13 cellular contexts compared by ENCODE assay signal in genomic region chr1:157147906-157148717, GRCh38. TPM values are rescaled to one million over a fixed set of nuclear protein-coding genes. Genes with fewer than 3 reads are reported as not detected.
DNase-seq lines count a peak whose midpoint lies in the region; ATAC-seq and TF ChIP-seq lines count a peak whose summit lies in the region.
"Had no signal": no experiment of that assay in that cellular context is flagged by ENCODE, and none has a peak within 500 bp of the region (broad histone marks: within the 10 kb centered on the region; RNA-seq: fewer than 3 reads in every experiment).

No MANE protein-coding gene starts in this region.

- H3K9me3 ChIP-seq in cardiac muscle cell (ENCODE audit: low read depth), result no peaks in the 10 kb centered on the region
- no peaks in the 10 kb centered on the region for H3K9me3 ChIP-seq in left ventricle myocardium inferior (replicated peaks)
- no peaks in the 10 kb centered on the region for H3K9me3 ChIP-seq in ascending aorta
- H3K9me3 ChIP-seq: Peyer's patch, tibial artery had no signal

- H3K4me1 Mint-ChIP-seq in activated B cell treated with CpG ODN at 0.5 μM for 24 hours, result peaks cover 6% of the 10 kb centered on the region

- POLR2A ChIA-PET in activated B cell treated with CpG ODN at 0.5 μM for 24 hours (lab: Charles Lee), result interaction anchor here (1.3 kb wide), 1 partner anchor 9 kb away, joined by 8 read pairs; the partner anchor contains the start of gene ETV3

- H3K27me3 ChIP-seq in cardiac muscle cell (no peaks in the 10 kb centered on the region), left ventricle myocardium inferior (ENCODE audit: low read depth) (no peaks in the 10 kb centered on the region), ascending aorta (no peaks in the 10 kb centered on the region)
- H3K27me3 ChIP-seq: Peyer's patch, tibial artery had no signal

- no peak overlapping the region for H3K4me3 Mint-ChIP-seq in activated B cell treated with CpG ODN at 0.5 μM for 24 hours
- H3K4me3 Mint-ChIP-seq: CD8-positive, alpha-beta T cell had no signal

- no peaks in the 10 kb centered on the region for H3K36me3 ChIP-seq in cardiac muscle cell
- H3K36me3 ChIP-seq in left ventricle myocardium inferior, result no peaks in the 10 kb centered on the region
- no peaks in the 10 kb centered on the region for H3K36me3 ChIP-seq in ascending aorta
- H3K36me3 ChIP-seq: Peyer's patch, tibial artery had no signal

- ATAC-seq in activated B cell treated with CpG ODN at 0.5 μM for 24 hours (ENCODE audit: low read depth), result no peak
- ATAC-seq in left colon, result peak; percentile 81
- no peak for ATAC-seq in HG02852 (IDR thresholded peaks at IDR 0.05; ENCODE audit: unreplicated experiment)
- no peak for ATAC-seq in GM18907 (IDR thresholded peaks at IDR 0.05; ENCODE audit: unreplicated experiment)
- ATAC-seq: CD8-positive, alpha-beta T cell had no signal

- peak overlapping the region; percentile 45 for H3K27ac ChIP-seq in cardiac muscle cell
- no peak overlapping the region for H3K27ac ChIP-seq in left ventricle myocardium inferior (replicated peaks)
- peak overlapping the region in 1 of 2 donors; percentile 11 for H3K27ac ChIP-seq in ascending aorta
- H3K27ac ChIP-seq: Peyer's patch had no signal

- no peaks in the 10 kb centered on the region for H3K36me3 Mint-ChIP-seq in activated B cell treated with CpG ODN at 0.5 μM for 24 hours (ENCODE audit: low read depth)
- H3K36me3 Mint-ChIP-seq: CD8-positive, alpha-beta T cell had no signal

- intact Hi-C loops in left ventricle myocardium inferior (cut with micrococcal nuclease) (no loop called here), activated B cell treated with CpG ODN at 0.5 μM for 24 hours (cut with micrococcal nuclease) (no loop called here), left colon (cut with DNase I, micrococcal nuclease) (no loop called here), ascending aorta (cut with DNase I) (no loop called here)

- no peaks in the 10 kb centered on the region for H3K9me3 Mint-ChIP-seq in activated B cell treated with CpG ODN at 0.5 μM for 24 hours
- H3K9me3 Mint-ChIP-seq: CD8-positive, alpha-beta T cell had no signal

- H3K27ac Mint-ChIP-seq in activated B cell treated with CpG ODN at 0.5 μM for 24 hours, result peak overlapping the region; percentile 37
- H3K27ac Mint-ChIP-seq: CD8-positive, alpha-beta T cell had no signal

- DNase-seq in cardiac muscle cell (ENCODE audit: low read depth in 1 of 2, low spot score in 1 of 2), result peak in 1 of 2 donors; percentile 60
- no peak for DNase-seq in left ventricle myocardium inferior
- DNase-seq in activated B cell treated with CpG ODN at 0.5 μM for 24 hours, result no peak
- DNase-seq in left colon, result no peak
- no peak for DNase-seq in ascending aorta (ENCODE audit: low spot score in 2 of 2)
- no peak for DNase-seq in T-helper 9 cell
- DNase-seq: CD8-positive, alpha-beta T cell; kidney; Peyer's patch; tibial artery had no signal

- CTCF ChIA-PET in activated B cell treated with CpG ODN at 0.5 μM for 24 hours (lab: Charles Lee), result interaction anchor here (1.0 to 4.2 kb wide), 2 partner anchors 58 to 60 kb away, joined by 3 to 21 read pairs; no protein-coding TSS in a partner anchor

- H3K4me3 ChIP-seq in cardiac muscle cell (no peak overlapping the region), left ventricle myocardium inferior (no peak overlapping the region), ascending aorta (no peak overlapping the region)
- H3K4me3 ChIP-seq: Peyer's patch, tibial artery had no signal

- no peak for TF ChIP-seq CTCF in cardiac muscle cell (IDR thresholded peaks at IDR 0.05; ENCODE audit: low read depth, low read length)
- no peak for TF ChIP-seq CTCF in left ventricle myocardium inferior (IDR thresholded peaks at IDR 0.05; ENCODE audit: borderline replicate concordance)
- no peak for TF ChIP-seq CTCF in activated B cell treated with CpG ODN at 0.5 μM for 24 hours (IDR thresholded peaks at IDR 0.05)
- no peak for TF ChIP-seq CTCF in ascending aorta (IDR thresholded peaks at IDR 0.05)

- H3K27me3 Mint-ChIP-seq in activated B cell treated with CpG ODN at 0.5 μM for 24 hours, result peaks cover 8% of the 10 kb centered on the region

- peaks cover 36% of the 10 kb centered on the region for H3K4me1 ChIP-seq in cardiac muscle cell (ENCODE audit: low read depth)
- H3K4me1 ChIP-seq in left ventricle myocardium inferior, result no peaks in the 10 kb centered on the region
- no peaks in the 10 kb centered on the region for H3K4me1 ChIP-seq in ascending aorta
- H3K4me1 ChIP-seq: Peyer's patch had no signal

RNA-seq across cellular contexts. Expression of gene ETV3, which starts 9.9 kb away (rescaled TPM):
- 10.6 and 21.0 TPM in 2 replicates for total RNA-seq in cardiac muscle cell
- polyA plus RNA-seq in cardiac muscle cell, result 5.6 and 9.9 TPM in 2 replicates
- 14.6 TPM for total RNA-seq in left ventricle myocardium inferior
- total RNA-seq in activated B cell treated with CpG ODN at 0.5 μM for 24 hours, result 26.6 and 31.3 TPM in 2 replicates
- total RNA-seq in left colon, result 10 to 100 TPM; 27.9 to 32.5 TPM
- 9.6 TPM for total RNA-seq in ascending aorta

RNA-seq across cellular contexts. Expression of gene ETV3L, which starts 48.5 kb away (rescaled TPM):
- total RNA-seq in cardiac muscle cell (not detected in 2 replicates), left ventricle myocardium inferior (not detected), activated B cell treated with CpG ODN at 0.5 μM for 24 hours (0.29 TPM in 1 of 2 replicates, not detected in the other), left colon (not detected), ascending aorta (not detected)
- polyA plus RNA-seq in cardiac muscle cell, result not detected in 2 replicates
- total RNA-seq: CD8-positive, alpha-beta T cell; dermis microvascular lymphatic vessel endothelial cell; kidney; Peyer's patch had no signal
